1 cellular context compared by ENCODE assay signal in genomic region chrX:23919706-23920320, GRCh38.
TF ChIP-seq lines count a peak whose summit lies in the region.

No MANE protein-coding gene starts in this region.

TF ChIP-seq in K562, 482 proteins besides CTCF, POLR2A, EP300 and RAD21 (continued from another document):
- no peak for TF ChIP-seq MGA (IDR thresholded peaks at IDR 0.05)
- no peak for TF ChIP-seq CHAMP1 (IDR thresholded peaks at IDR 0.05)
- TF ChIP-seq ZNF445 (CRISPR knock-in tag; IDR thresholded peaks at IDR 0.05; ENCODE audit: low read depth): no peak
- TF ChIP-seq SP2 (IDR thresholded peaks at IDR 0.05; ENCODE audit: extremely low read depth, low read depth, low read length, poor library complexity, severe bottlenecking): no peak
- TF ChIP-seq ELF1 (tag; IDR thresholded peaks at IDR 0.05): no peak
- no peak for TF ChIP-seq ZNF740 (CRISPR knock-in tag; IDR thresholded peaks at IDR 0.05)
- TF ChIP-seq ZNF740 (tag; IDR thresholded peaks at IDR 0.05): no peak
- TF ChIP-seq ZNF507 (tag; conservative IDR thresholded peaks at IDR 0.05): no peak
- no peak for TF ChIP-seq ZNF589 (CRISPR knock-in tag; IDR thresholded peaks at IDR 0.05; ENCODE audit: low read depth)
- no peak for TF ChIP-seq TAL1 (IDR thresholded peaks at IDR 0.05)
- no peak for TF ChIP-seq BCL6 (CRISPR knock-in tag; IDR thresholded peaks at IDR 0.05)
TF ChIP-seq in K562: peak in this region for 0.
